Comparison of ENCODE assay signal across 19 cellular contexts in genomic region chr2:55136138-55136541, GRCh38.
A peak's percentile ranks its signal among the peaks of the same experiment; 100 is the strongest.
DNase-seq lines count a peak whose midpoint lies in the region; ATAC-seq and TF ChIP-seq lines count a peak whose summit lies in the region.
"Had no signal": no experiment of that assay in that cellular context is flagged by ENCODE, and none has a peak within 500 bp of the region (broad histone marks: within the 10 kb centered on the region; RNA-seq: fewer than 3 reads in every experiment).

No MANE protein-coding gene starts in this region.

- no peak for TF ChIP-seq CTCF in CD14-positive monocyte (IDR thresholded peaks at IDR 0.05)
- TF ChIP-seq CTCF in esophagus squamous epithelium (IDR thresholded peaks at IDR 0.05) = no peak
- TF ChIP-seq CTCF in progenitor cell of endocrine pancreas (IDR thresholded peaks at IDR 0.05; ENCODE audit: unreplicated experiment) = no peak

- H3K36me3 ChIP-seq in esophagus squamous epithelium = no peaks in the 10 kb centered on the region
- H3K36me3 ChIP-seq: brain microvascular endothelial cell, vagina had no signal

- H3K27me3 ChIP-seq in esophagus squamous epithelium = no peaks in the 10 kb centered on the region
- H3K27me3 ChIP-seq: brain microvascular endothelial cell, vagina had no signal

- H3K4me3 Mint-ChIP-seq in CD14-positive monocyte = no peak overlapping the region
- no peak overlapping the region for H3K4me3 Mint-ChIP-seq in progenitor cell of endocrine pancreas (ENCODE audit: low read depth)
- peak overlapping the region in 1 of 3 donors; percentile 19 for H3K4me3 Mint-ChIP-seq in T-cell
- H3K4me3 Mint-ChIP-seq: neural crest cell had no signal

- POLR2A ChIA-PET in T-cell (lab: Charles Lee) = no interaction called here

- no peak for ATAC-seq in HG03039 (IDR thresholded peaks at IDR 0.05; ENCODE audit: unreplicated experiment)
- ATAC-seq in T-cell (replicated peaks in 1 of 4) = no peak
- ATAC-seq: activated naive CD4-positive, alpha-beta T cell treated with anti-CD3 and anti-CD28 coated beads, Interleukin-2, amount 50 U/mL, for 72 hours; esophagus mucosa had no signal

- peak overlapping the region in 3 of 4 donors; percentile 52 to 79 (median 60) for H3K27ac ChIP-seq in esophagus squamous epithelium
- H3K27ac ChIP-seq: brain microvascular endothelial cell, SK-N-MC, vagina had no signal

- peaks cover 0 to 4% (median 1%) of the 10 kb centered on the region in 3 donors for H3K27me3 Mint-ChIP-seq in CD14-positive monocyte (ENCODE audit: low read depth in 3 of 3)
- no peaks in the 10 kb centered on the region for H3K27me3 Mint-ChIP-seq in progenitor cell of endocrine pancreas
- H3K27me3 Mint-ChIP-seq in T-cell = no peaks in the 10 kb centered on the region

- DNase-seq in CD14-positive monocyte (ENCODE audit: low spot score) (no peak), NCI-H526 treated with DMSO at 0.1 percent for 48 hours (lab: John Stamatoyannopoulos, UW) (peak; percentile 59), esophagus squamous epithelium (lab: John Stamatoyannopoulos, UW) (no peak), progenitor cell of endocrine pancreas (ENCODE audit: low spot score, unreplicated experiment) (no peak), DMS153 (lab: John Stamatoyannopoulos, UW) (no peak), anterior cingulate cortex (lab: John Stamatoyannopoulos, UW) (no peak), T-cell (no peak)
- DNase-seq: activated T-cell treated with anti-CD3 and anti-CD28 coated beads for 4 hours; brain microvascular endothelial cell; GF-D8; mammary epithelial cell; NCI-H82; stimulated activated naive CD4-positive, alpha-beta T cell treated with Interleukin-2 at 50 U/mL for 16 hours had no signal

- no peak for TF ChIP-seq POLR2A in esophagus squamous epithelium (IDR thresholded peaks at IDR 0.05)

- peaks cover 0 to under 1% (median 0%) of the 10 kb centered on the region in 7 donors for H3K9me3 Mint-ChIP-seq in CD14-positive monocyte
- H3K9me3 Mint-ChIP-seq in progenitor cell of endocrine pancreas (ENCODE audit: low read depth) = no peaks in the 10 kb centered on the region
- no peaks in the 10 kb centered on the region for H3K9me3 Mint-ChIP-seq in T-cell
- H3K9me3 Mint-ChIP-seq: neural crest cell had no signal

- CTCF ChIA-PET in T-cell (lab: Charles Lee) = no interaction called here

- H3K4me3 ChIP-seq in esophagus squamous epithelium = no peak overlapping the region
- H3K4me3 ChIP-seq: SK-N-MC, vagina had no signal

- peaks cover 48% of the 10 kb centered on the region for H3K4me1 Mint-ChIP-seq in CD14-positive monocyte
- H3K4me1 Mint-ChIP-seq in progenitor cell of endocrine pancreas (ENCODE audit: low read depth) = peaks cover 40% of the 10 kb centered on the region
- peaks cover 35 to 38% (median 37%) of the 10 kb centered on the region in 3 donors for H3K4me1 Mint-ChIP-seq in T-cell

- intact Hi-C loops in CD14-positive monocyte (cut with micrococcal nuclease) = no loop called here
- intact Hi-C loops in esophagus squamous epithelium (cut with DNase I) = no loop called here

- H3K27ac Mint-ChIP-seq in CD14-positive monocyte (peak overlapping the region in 6 of 7 donors; percentile 83 to 95 (median 90)), progenitor cell of endocrine pancreas (peak overlapping the region; percentile 51), T-cell (peak overlapping the region in 1 of 2 donors; percentile 35)

- H3K36me3 Mint-ChIP-seq in CD14-positive monocyte (no peaks in the 10 kb centered on the region), progenitor cell of endocrine pancreas (ENCODE audit: insufficient read depth) (no peaks in the 10 kb centered on the region), T-cell (no peaks in the 10 kb centered on the region)

- 21 to 41% methylated on average over 4 of the region's 4 CpGs for WGBS in esophagus squamous epithelium, 2 donors

- H3K4me1 ChIP-seq in esophagus squamous epithelium = peaks cover 13 to 57% (median 25%) of the 10 kb centered on the region in 3 donors

- no peaks in the 10 kb centered on the region for H3K9me3 ChIP-seq in esophagus squamous epithelium
- H3K9me3 ChIP-seq: vagina had no signal
